3 cellular contexts compared by ENCODE assay signal in the genomic region with DNA sequence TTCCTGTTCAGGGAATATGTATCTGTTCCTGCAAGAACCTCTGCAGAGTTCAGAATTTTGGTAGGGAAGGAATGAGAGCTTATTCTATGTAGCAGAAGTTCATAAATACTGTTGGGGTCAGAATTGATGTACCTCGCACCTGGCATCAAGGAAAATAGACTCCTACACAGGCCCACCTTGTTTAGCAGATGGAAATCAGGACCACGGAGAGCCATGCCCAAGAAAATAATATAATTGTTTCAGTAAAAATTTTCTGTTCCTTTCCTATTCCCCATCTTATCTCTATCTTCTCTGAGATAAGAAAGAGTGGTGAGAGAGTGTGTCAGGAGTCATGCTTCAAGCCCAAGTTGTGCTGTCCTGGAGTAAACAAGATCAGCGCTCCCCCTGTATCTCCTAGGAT.
A peak's percentile ranks its signal among the peaks of the same experiment; 100 is the strongest.
TF ChIP-seq lines count a peak whose summit lies in the region.

No MANE protein-coding gene starts in this region.

TF ChIP-seq in A549, 52 proteins besides CTCF, POLR2A, EP300 and RAD21 (continued from another document):
- TF ChIP-seq MAFK (IDR thresholded peaks at IDR 0.05; ENCODE audit: partially characterized antibody) (no peak), ZFP36 (IDR thresholded peaks at IDR 0.05; ENCODE audit: borderline replicate concordance, partially characterized antibody) (no peak)
- TF ChIP-seq, protein P1, sequence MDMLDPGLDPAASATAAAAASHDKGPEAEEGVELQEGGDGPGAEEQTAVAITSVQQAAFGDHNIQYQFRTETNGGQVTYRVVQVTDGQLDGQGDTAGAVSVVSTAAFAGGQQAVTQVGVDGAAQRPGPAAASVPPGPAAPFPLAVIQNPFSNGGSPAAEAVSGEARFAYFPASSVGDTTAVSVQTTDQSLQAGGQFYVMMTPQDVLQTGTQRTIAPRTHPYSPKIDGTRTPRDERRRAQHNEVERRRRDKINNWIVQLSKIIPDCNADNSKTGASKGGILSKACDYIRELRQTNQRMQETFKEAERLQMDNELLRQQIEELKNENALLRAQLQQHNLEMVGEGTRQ (IDR thresholded peaks at IDR 0.05): no peak
- TF ChIP-seq, protein P2, sequence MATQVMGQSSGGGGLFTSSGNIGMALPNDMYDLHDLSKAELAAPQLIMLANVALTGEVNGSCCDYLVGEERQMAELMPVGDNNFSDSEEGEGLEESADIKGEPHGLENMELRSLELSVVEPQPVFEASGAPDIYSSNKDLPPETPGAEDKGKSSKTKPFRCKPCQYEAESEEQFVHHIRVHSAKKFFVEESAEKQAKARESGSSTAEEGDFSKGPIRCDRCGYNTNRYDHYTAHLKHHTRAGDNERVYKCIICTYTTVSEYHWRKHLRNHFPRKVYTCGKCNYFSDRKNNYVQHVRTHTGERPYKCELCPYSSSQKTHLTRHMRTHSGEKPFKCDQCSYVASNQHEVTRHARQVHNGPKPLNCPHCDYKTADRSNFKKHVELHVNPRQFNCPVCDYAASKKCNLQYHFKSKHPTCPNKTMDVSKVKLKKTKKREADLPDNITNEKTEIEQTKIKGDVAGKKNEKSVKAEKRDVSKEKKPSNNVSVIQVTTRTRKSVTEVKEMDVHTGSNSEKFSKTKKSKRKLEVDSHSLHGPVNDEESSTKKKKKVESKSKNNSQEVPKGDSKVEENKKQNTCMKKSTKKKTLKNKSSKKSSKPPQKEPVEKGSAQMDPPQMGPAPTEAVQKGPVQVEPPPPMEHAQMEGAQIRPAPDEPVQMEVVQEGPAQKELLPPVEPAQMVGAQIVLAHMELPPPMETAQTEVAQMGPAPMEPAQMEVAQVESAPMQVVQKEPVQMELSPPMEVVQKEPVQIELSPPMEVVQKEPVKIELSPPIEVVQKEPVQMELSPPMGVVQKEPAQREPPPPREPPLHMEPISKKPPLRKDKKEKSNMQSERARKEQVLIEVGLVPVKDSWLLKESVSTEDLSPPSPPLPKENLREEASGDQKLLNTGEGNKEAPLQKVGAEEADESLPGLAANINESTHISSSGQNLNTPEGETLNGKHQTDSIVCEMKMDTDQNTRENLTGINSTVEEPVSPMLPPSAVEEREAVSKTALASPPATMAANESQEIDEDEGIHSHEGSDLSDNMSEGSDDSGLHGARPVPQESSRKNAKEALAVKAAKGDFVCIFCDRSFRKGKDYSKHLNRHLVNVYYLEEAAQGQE (IDR thresholded peaks at IDR 0.05): peak; percentile 39; the same call in 1 of the 2 replicates
- TF ChIP-seq, protein P3, sequence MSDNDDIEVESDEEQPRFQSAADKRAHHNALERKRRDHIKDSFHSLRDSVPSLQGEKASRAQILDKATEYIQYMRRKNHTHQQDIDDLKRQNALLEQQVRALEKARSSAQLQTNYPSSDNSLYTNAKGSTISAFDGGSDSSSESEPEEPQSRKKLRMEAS (IDR thresholded peaks at IDR 0.05): no peak

TF ChIP-seq in GM23338, 12 proteins besides CTCF, POLR2A, EP300 and RAD21:
- TF ChIP-seq, protein P2 (IDR thresholded peaks at IDR 0.05; ENCODE audit: unreplicated experiment): peak; percentile 50
- no peak for TF ChIP-seq STAT1 (IDR thresholded peaks at IDR 0.05; ENCODE audit: unreplicated experiment)
- no peak for TF ChIP-seq EZH2phosphoT487 (IDR thresholded peaks at IDR 0.05; ENCODE audit: unreplicated experiment)
- TF ChIP-seq ZNF331 (CRISPR knock-in tag; IDR thresholded peaks at IDR 0.05; ENCODE audit: low read depth): no peak
- TF ChIP-seq ZNF114 (CRISPR knock-in tag; IDR thresholded peaks at IDR 0.05): no peak
- no peak for TF ChIP-seq POLR2AphosphoS5 (IDR thresholded peaks at IDR 0.05; ENCODE audit: low read depth)

TF ChIP-seq in Ishikawa, 13 proteins besides CTCF, POLR2A, EP300 and RAD21:
- TF ChIP-seq, protein P2 (IDR thresholded peaks at IDR 0.05; ENCODE audit: low read depth): peak; percentile 64
- TF ChIP-seq ZBTB7A (IDR thresholded peaks at IDR 0.05; ENCODE audit: low read depth) (no peak), TAF1 (IDR thresholded peaks at IDR 0.05; ENCODE audit: low read depth) (no peak)
TF ChIP-seq in Ishikawa: peak in this region for 1.
